In the genomic region with DNA sequence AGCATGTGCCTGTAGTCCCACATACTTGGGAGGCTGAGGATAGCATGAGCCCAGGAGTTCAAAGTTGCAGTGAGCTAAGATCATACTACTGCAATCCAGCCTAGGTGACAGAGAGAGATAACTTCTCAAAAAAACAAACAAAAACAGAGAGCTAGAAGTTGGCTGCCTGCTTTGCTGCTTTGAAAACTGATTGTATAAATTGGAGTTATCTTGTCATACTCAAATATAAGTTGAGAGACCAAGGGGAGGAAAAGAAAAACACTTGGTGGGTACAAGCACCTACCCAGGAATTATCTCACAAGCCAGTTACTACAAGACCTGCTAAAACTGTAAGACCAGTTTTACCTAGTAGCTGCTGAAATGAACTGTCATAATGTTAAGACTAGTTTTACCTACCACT, we compare ENCODE assay signal across 20 cellular contexts.
A peak's percentile ranks its signal among the peaks of the same experiment; 100 is the strongest.
DNase-seq lines count a peak whose midpoint lies in the region; ATAC-seq, FAIRE-seq and TF ChIP-seq lines count a peak whose summit lies in the region.
"Had no signal": no experiment of that assay in that cellular context is flagged by ENCODE, and none has a peak within 500 bp of the region (broad histone marks: within the 10 kb centered on the region; RNA-seq: fewer than 3 reads in every experiment).

No MANE protein-coding gene starts in this region.

- peaks cover 0 to 1% of the 10 kb centered on the region in 2 experiments; a peak in 1 of 5 replicates for H3K27me3 ChIP-seq in HepG2 (ENCODE audit: control insufficient read depth in 1 of 2, insufficient read depth in 2 of 2, low read length in 2 of 2)
- no peaks in the 10 kb centered on the region for H3K27me3 ChIP-seq in right lobe of liver
- H3K27me3 ChIP-seq in IMR-90 (ENCODE audit: control insufficient read depth, insufficient read depth, low read length), result peaks cover 3% of the 10 kb centered on the region

- H3K4me3 ChIP-seq in HepG2 (replicated peaks in 1 of 3; ENCODE audit: insufficient read depth in 1 of 3, low read depth in 2 of 3, low read length in 3 of 3) (no peak overlapping the region), right lobe of liver (no peak overlapping the region), IMR-90 (ENCODE audit: insufficient read depth, low read depth, low read length) (no peak overlapping the region)
- H3K4me3 ChIP-seq: A549 had no signal

- CTCF ChIA-PET in HepG2 (lab: Yijun Ruan, JAX; ENCODE audit: low intra/inter-chr PET ratio, low total read pairs) (no interaction called here), IMR-90 (lab: Yijun Ruan, JAX) (no interaction called here)

- H4K20me1 ChIP-seq in HepG2 (ENCODE audit: insufficient read depth, low read length) (no peaks in the 10 kb centered on the region), IMR-90 (ENCODE audit: insufficient read depth, low read length) (no peaks in the 10 kb centered on the region)

- H3K18ac ChIP-seq in IMR-90 (ENCODE audit: low read depth, low read length), result no peak overlapping the region

- BruUV-seq in HepG2 (replicated peaks; lab: Mats Ljungman, UMichigan) (no TSS peak), IMR-90 (replicated peaks; lab: Mats Ljungman, UMichigan) (no TSS peak)

- H3K4ac ChIP-seq in IMR-90 (ENCODE audit: low read depth, low read length), result no peak overlapping the region

- in situ Hi-C loops in HepG2 (cut with HindIII; ENCODE audit: extremely low pct_ligation_motif_present, low pct_unique_long_range_greater_than_20kb) (no loop called here), IMR-90 (cut with MboI; ENCODE audit: low sequenced_read_pairs) (no loop called here)

- POLR2A ChIA-PET in HepG2 (lab: Yijun Ruan, JAX) (interaction anchor here (1.2 kb wide), 1 partner anchor 113 kb away, joined by 3 read pairs; a partner anchor contains a TSS), IMR-90 (lab: Charles Lee; ENCODE audit: unreplicated experiment) (no interaction called here)

- DNase-seq in HepG2 (ENCODE audit: low spot score) (peak; percentile 8), right lobe of liver (no peak), IMR-90 (peak; percentile 10), germinal center (ENCODE audit: low spot score) (no peak)
- DNase-seq in activated T-cell treated with anti-CD3 and anti-CD28 coated beads, Interleukin-2, amount 50 U/mL, for 48 hours, result no peak
- DNase-seq: AML-193; C1 segment of cervical spinal cord; CD4-positive, alpha-beta memory T cell; CD4-positive, CD25-positive, alpha-beta regulatory T cell; CD8-positive, alpha-beta memory T cell; COR-L47; DMS 273 treated with DMSO at 0.1 percent for 48 hours; DMS153; DMS53; DMS79 treated with DMSO at 0.1 percent for 48 hours; GF-D8 had no signal

- H3K79me2 ChIP-seq in HepG2 (ENCODE audit: insufficient read depth, low read length), result no peaks in the 10 kb centered on the region

- H4K91ac ChIP-seq in IMR-90 (ENCODE audit: insufficient read depth, low read depth, low read length), result no peak overlapping the region

- H2BK5ac ChIP-seq in IMR-90 (ENCODE audit: low read depth, low read length, poor library complexity, severe bottlenecking), result no peak overlapping the region

- no peak overlapping the region for H3K14ac ChIP-seq in IMR-90 (replicated peaks; ENCODE audit: low read depth, low read length)

- no peak overlapping the region for H2BK120ac ChIP-seq in IMR-90 (ENCODE audit: low read depth, low read length)

- no peak overlapping the region for H3K56ac ChIP-seq in IMR-90 (ENCODE audit: extremely low read depth, insufficient read depth, low read length)

- TF ChIP-seq EP300 in HepG2 (IDR thresholded peaks at IDR 0.05; ENCODE audit: low read depth in 2 of 2, low read length in 2 of 2) (no peak), HepG2 (CRISPR knock-in tag; IDR thresholded peaks at IDR 0.05; ENCODE audit: borderline replicate concordance) (no peak)

- H3K9me1 ChIP-seq in IMR-90 (ENCODE audit: insufficient read depth, low read length), result no peaks in the 10 kb centered on the region

- H2BK15ac ChIP-seq in IMR-90 (ENCODE audit: low read depth, low read length), result no peak overlapping the region

- no peak overlapping the region for H2BK20ac ChIP-seq in IMR-90 (ENCODE audit: low read depth, low read length)

- H2AFZ ChIP-seq in HepG2 (ENCODE audit: low read length) (no peak overlapping the region), IMR-90 (replicated peaks; ENCODE audit: low read length, poor library complexity) (no peak overlapping the region)

- H2AK9ac ChIP-seq in IMR-90 (replicated peaks; ENCODE audit: low read depth, low read length, poor library complexity), result no peak overlapping the region

- dilution Hi-C loops in IMR-90 (cut with HindIII; ENCODE audit: low sequenced_read_pairs, unreplicated experiment), result no loop called here

- no peak overlapping the region for H3K23ac ChIP-seq in IMR-90 (ENCODE audit: low read depth, low read length)

- no peak for FAIRE-seq in HepG2 (lab: Jason Lieb, UNC)
- FAIRE-seq: A549, GM12891, GM19239 had no signal

- no peak overlapping the region for H2AK5ac ChIP-seq in IMR-90 (ENCODE audit: low read depth, low read length)

- no peak for TF ChIP-seq RAD21 in HepG2 (CRISPR knock-in tag; IDR thresholded peaks at IDR 0.05)
- TF ChIP-seq RAD21 in IMR-90 (IDR thresholded peaks at IDR 0.05; ENCODE audit: low read length), result no peak

- TF ChIP-seq POLR2A in HepG2 (IDR thresholded peaks at IDR 0.05; ENCODE audit: insufficient read depth in 1 of 2, low read depth in 2 of 2, low read length in 2 of 2), result no peak
- TF ChIP-seq POLR2A in right lobe of liver (IDR thresholded peaks at IDR 0.05), result no peak
- TF ChIP-seq POLR2A in IMR-90 (IDR thresholded peaks at IDR 0.05; ENCODE audit: low read depth, low read length), result no peak

- H4K5ac ChIP-seq in IMR-90 (ENCODE audit: low read depth, low read length), result no peak overlapping the region

- H3K27ac ChIP-seq in HepG2 (ENCODE audit: extremely low read length, insufficient read depth, low read length) (no peak overlapping the region), right lobe of liver (no peak overlapping the region), IMR-90 (ENCODE audit: insufficient read depth, low read length) (no peak overlapping the region)
- H3K27ac ChIP-seq: 22Rv1, A549 had no signal

- H3K9me3 ChIP-seq in HepG2 (ENCODE audit: low read length) (peaks cover 12% of the 10 kb centered on the region), right lobe of liver (no peaks in the 10 kb centered on the region), IMR-90 (ENCODE audit: control insufficient read depth, insufficient read depth, low read length) (peaks cover 8% of the 10 kb centered on the region)
- H3K9me3 ChIP-seq: A549 had no signal

- no peaks in the 10 kb centered on the region for H3K36me3 ChIP-seq in HepG2 (replicated peaks in 1 of 2; ENCODE audit: control insufficient read depth in 1 of 2, insufficient read depth in 2 of 2, low read length in 2 of 2)
- no peaks in the 10 kb centered on the region for H3K36me3 ChIP-seq in right lobe of liver
- no peaks in the 10 kb centered on the region for H3K36me3 ChIP-seq in IMR-90 (ENCODE audit: control insufficient read depth, insufficient read depth, low read length)

- intact Hi-C loops in HepG2 (cut with micrococcal nuclease; ENCODE audit: unreplicated experiment), result no loop called here
- intact Hi-C loops in right lobe of liver (cut with DNase I), result no loop called here
- intact Hi-C loops in IMR-90 (cut with micrococcal nuclease), result no loop called here

- H3K4me2 ChIP-seq in HepG2 (ENCODE audit: low read depth, low read length), result no peak overlapping the region
- H3K4me2 ChIP-seq in IMR-90 (ENCODE audit: low read depth, low read length), result no peak overlapping the region
- H3K4me2 ChIP-seq: A549 had no signal

- H3K9ac ChIP-seq in HepG2 (ENCODE audit: insufficient read depth, low read depth, low read length) (no peak overlapping the region), IMR-90 (ENCODE audit: low read depth, low read length) (no peak overlapping the region)

- no peak for TF ChIP-seq CTCF in HepG2 (CRISPR knock-in tag; IDR thresholded peaks at IDR 0.05)
- no peak for TF ChIP-seq CTCF in right lobe of liver (IDR thresholded peaks at IDR 0.05)
- no peak for TF ChIP-seq CTCF in IMR-90 (conservative IDR thresholded peaks at IDR 0.05; ENCODE audit: low read depth, low read length)

- no peak overlapping the region for H4K8ac ChIP-seq in IMR-90 (ENCODE audit: low read depth in 2 of 2, low read length in 2 of 2)

- no peaks in the 10 kb centered on the region for H3K79me1 ChIP-seq in IMR-90 (ENCODE audit: low read depth in 1 of 2, low read length in 2 of 2)

- ATAC-seq in HepG2 (no peak), right lobe of liver (no peak), IMR-90 (ENCODE audit: low read depth) (no peak; the same call in 1 of the 2 replicates)
- ATAC-seq: A549 had no signal

- H3K4me1 ChIP-seq in HepG2 (ENCODE audit: insufficient read depth, low read length), result peaks cover 6% of the 10 kb centered on the region; the same call in 1 of the 2 replicates
- no peaks in the 10 kb centered on the region for H3K4me1 ChIP-seq in right lobe of liver
- H3K4me1 ChIP-seq in IMR-90 (ENCODE audit: control insufficient read depth, insufficient read depth, low read length), result no peaks in the 10 kb centered on the region
- H3K4me1 ChIP-seq: A549 had no signal

TF ChIP-seq in HepG2, 621 proteins besides CTCF, POLR2A, EP300 and RAD21 (continues in another document):
- TF ChIP-seq MIXL1 (CRISPR knock-in tag; IDR thresholded peaks at IDR 0.05), result no peak
- no peak for TF ChIP-seq ZNF678 (CRISPR knock-in tag; IDR thresholded peaks at IDR 0.05)
- TF ChIP-seq, protein P1, sequence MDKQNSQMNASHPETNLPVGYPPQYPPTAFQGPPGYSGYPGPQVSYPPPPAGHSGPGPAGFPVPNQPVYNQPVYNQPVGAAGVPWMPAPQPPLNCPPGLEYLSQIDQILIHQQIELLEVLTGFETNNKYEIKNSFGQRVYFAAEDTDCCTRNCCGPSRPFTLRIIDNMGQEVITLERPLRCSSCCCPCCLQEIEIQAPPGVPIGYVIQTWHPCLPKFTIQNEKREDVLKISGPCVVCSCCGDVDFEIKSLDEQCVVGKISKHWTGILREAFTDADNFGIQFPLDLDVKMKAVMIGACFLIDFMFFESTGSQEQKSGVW (CRISPR knock-in tag; IDR thresholded peaks at IDR 0.05; ENCODE audit: borderline replicate concordance), result no peak
- TF ChIP-seq POGZ (CRISPR knock-in tag; IDR thresholded peaks at IDR 0.05), result no peak
- TF ChIP-seq MATR3 (CRISPR knock-in tag; IDR thresholded peaks at IDR 0.05), result no peak
- no peak for TF ChIP-seq KDM3A (CRISPR knock-in tag; IDR thresholded peaks at IDR 0.05; ENCODE audit: low read depth)

TF ChIP-seq in IMR-90, 13 proteins besides CTCF, POLR2A, EP300 and RAD21 (continues in another document):
- TF ChIP-seq, protein P2, sequence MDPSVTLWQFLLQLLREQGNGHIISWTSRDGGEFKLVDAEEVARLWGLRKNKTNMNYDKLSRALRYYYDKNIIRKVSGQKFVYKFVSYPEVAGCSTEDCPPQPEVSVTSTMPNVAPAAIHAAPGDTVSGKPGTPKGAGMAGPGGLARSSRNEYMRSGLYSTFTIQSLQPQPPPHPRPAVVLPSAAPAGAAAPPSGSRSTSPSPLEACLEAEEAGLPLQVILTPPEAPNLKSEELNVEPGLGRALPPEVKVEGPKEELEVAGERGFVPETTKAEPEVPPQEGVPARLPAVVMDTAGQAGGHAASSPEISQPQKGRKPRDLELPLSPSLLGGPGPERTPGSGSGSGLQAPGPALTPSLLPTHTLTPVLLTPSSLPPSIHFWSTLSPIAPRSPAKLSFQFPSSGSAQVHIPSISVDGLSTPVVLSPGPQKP (IDR thresholded peaks at IDR 0.05; ENCODE audit: borderline replicate concordance, low read depth, low read length), result no peak
- TF ChIP-seq FOS (IDR thresholded peaks at IDR 0.05; ENCODE audit: low read depth, low read length) (no peak), NFE2L2 (IDR thresholded peaks at IDR 0.05; ENCODE audit: low read depth, low read length) (no peak)

Comparison
In these comparisons a context has a peak if more than half of its experiments do, and no peak if none do; other contexts are left out.
1. DNase-seq: peak in HepG2 (single experiment) and IMR-90 (single experiment); none in right lobe of liver (0 of 3), activated T-cell treated with anti-CD3 and anti-CD28 coated beads, Interleukin-2, amount 50 U/mL, for 48 hours (0 of 2) and germinal center (single experiment).